Comparison of ENCODE assay signal across 18 cellular contexts in the genomic region with DNA sequence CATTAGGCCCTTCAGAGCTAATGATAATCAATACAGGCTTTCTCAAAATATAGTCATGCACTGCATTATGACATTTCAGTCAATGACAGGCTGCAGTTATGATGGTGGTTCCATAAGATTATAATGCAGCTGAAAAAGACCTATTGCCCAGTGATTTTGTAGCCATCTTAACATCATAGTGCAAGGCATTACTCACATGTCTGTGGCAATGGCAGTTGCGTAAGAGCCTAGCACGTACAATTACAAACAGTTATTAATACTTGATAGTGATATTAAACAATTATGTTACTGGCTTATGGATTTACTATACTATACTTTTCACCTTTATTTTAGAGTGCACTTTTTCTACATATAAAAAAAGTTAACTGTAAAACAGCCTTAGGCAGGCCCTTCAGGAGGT.
DNase-seq lines count a peak whose midpoint lies in the region; TF ChIP-seq lines count a peak whose summit lies in the region.
"Had no signal": no experiment of that assay in that cellular context is flagged by ENCODE, and none has a peak within 500 bp of the region (broad histone marks: within the 10 kb centered on the region; RNA-seq: fewer than 3 reads in every experiment).

No MANE protein-coding gene starts in this region.

- H3K36me3 ChIP-seq in breast epithelium (no peaks in the 10 kb centered on the region), A673 (ENCODE audit: insufficient read depth, low read length, poor library complexity, severe bottlenecking) (no peaks in the 10 kb centered on the region)

- TF ChIP-seq POLR2A in breast epithelium (IDR thresholded peaks at IDR 0.05) = no peak

- H3K9me3 ChIP-seq in breast epithelium (no peaks in the 10 kb centered on the region), A673 (ENCODE audit: low read depth, low read length, poor library complexity, severe bottlenecking) (no peaks in the 10 kb centered on the region)
- H3K9me3 ChIP-seq: A549 had no signal

- CTCF ChIA-PET in MCF 10A (lab: Yijun Ruan, JAX) (no interaction called here), A673 (lab: Charles Lee) (no interaction called here)

- DNase-seq in MCF 10A (ENCODE audit: unreplicated experiment) = peak; percentile 40
- DNase-seq in breast epithelium (ENCODE audit: low spot score in 2 of 2) = no peak
- DNase-seq in amniotic epithelial cell (ENCODE audit: low read depth) = peak; percentile 17
- DNase-seq in foreskin fibroblast = peak; percentile 3 to 42
- no peak for DNase-seq in A673 (ENCODE audit: low spot score)
- DNase-seq in osteocyte (ENCODE audit: extremely low spot score, unreplicated experiment) = no peak
- DNase-seq: 8988T; C1 segment of cervical spinal cord; Calu3; CD4-positive, alpha-beta memory T cell; COR-L47; DMS53; DMS79 treated with DMSO at 0.1 percent for 48 hours; GF-D8; H9; HFFc6 had no signal

- intact Hi-C loops in MCF 10A (cut with micrococcal nuclease) (no loop called here), breast epithelium (cut with DNase I; ENCODE audit: low total_unique reads) (no loop called here), A673 (cut with micrococcal nuclease; ENCODE audit: unreplicated experiment) (no loop called here)

- H3K27ac Mint-ChIP-seq in MCF 10A (ENCODE audit: low read depth, unreplicated experiment) (no peak overlapping the region), osteocyte (ENCODE audit: unreplicated experiment) (no peak overlapping the region)
- H3K27ac Mint-ChIP-seq: CD4-positive, alpha-beta memory T cell; GM23338; H9; HFFc6 had no signal

- POLR2A ChIA-PET in MCF 10A (lab: Yijun Ruan, JAX) = interaction anchor here (0.6 kb wide), 1 partner anchor 745 kb away, joined by 4 read pairs; no protein-coding TSS in a partner anchor
- POLR2A ChIA-PET in A673 (lab: Charles Lee; ENCODE audit: low non-redundant PET) = no interaction called here

- H3K4me3 Mint-ChIP-seq in MCF 10A (ENCODE audit: unreplicated experiment) = no peak overlapping the region
- H3K4me3 Mint-ChIP-seq in osteocyte (ENCODE audit: unreplicated experiment) = no peak overlapping the region
- H3K4me3 Mint-ChIP-seq: CD4-positive, alpha-beta memory T cell; GM23338; H9; HFFc6 had no signal

- H3K4me1 Mint-ChIP-seq in MCF 10A (ENCODE audit: insufficient read depth, unreplicated experiment) (no peaks in the 10 kb centered on the region), osteocyte (ENCODE audit: unreplicated experiment) (no peaks in the 10 kb centered on the region)
- H3K4me1 Mint-ChIP-seq: CD4-positive, alpha-beta memory T cell; GM23338 had no signal

- H3K27me3 Mint-ChIP-seq in MCF 10A (ENCODE audit: insufficient read depth, unreplicated experiment) (no peaks in the 10 kb centered on the region), osteocyte (ENCODE audit: unreplicated experiment) (no peaks in the 10 kb centered on the region)
- H3K27me3 Mint-ChIP-seq: CD4-positive, alpha-beta memory T cell had no signal

- H3K4me3 ChIP-seq in breast epithelium = no peak overlapping the region
- H3K4me3 ChIP-seq in foreskin fibroblast (ENCODE audit: low read depth in 1 of 2, low read length in 2 of 2) = no peak overlapping the region
- H3K4me3 ChIP-seq in A673 (ENCODE audit: low read depth, low read length, poor library complexity, severe bottlenecking) = no peak overlapping the region
- H3K4me3 ChIP-seq: A549, GM23338 had no signal

- BruUV-seq in MCF 10A (replicated peaks; lab: Mats Ljungman, UMichigan) (no TSS peak), A673 (replicated peaks; lab: Mats Ljungman, UMichigan) (no TSS peak)

- no peaks in the 10 kb centered on the region for H3K4me1 ChIP-seq in breast epithelium
- H3K4me1 ChIP-seq in A673 (ENCODE audit: insufficient read depth, low read length, poor library complexity, severe bottlenecking) = no peaks in the 10 kb centered on the region
- H3K4me1 ChIP-seq: A549 had no signal

- H3K9me3 Mint-ChIP-seq in MCF 10A (ENCODE audit: unreplicated experiment) = no peaks in the 10 kb centered on the region
- no peaks in the 10 kb centered on the region for H3K9me3 Mint-ChIP-seq in osteocyte (ENCODE audit: unreplicated experiment)
- H3K9me3 Mint-ChIP-seq: GM23338, H9, HFFc6 had no signal

- H3K27ac ChIP-seq in breast epithelium (no peak overlapping the region), A673 (ENCODE audit: low read depth, low read length, poor library complexity, severe bottlenecking) (no peak overlapping the region)
- H3K27ac ChIP-seq: A549 had no signal

- H3K36me3 Mint-ChIP-seq in MCF 10A (ENCODE audit: insufficient read depth, unreplicated experiment) (no peaks in the 10 kb centered on the region), osteocyte (ENCODE audit: unreplicated experiment) (no peaks in the 10 kb centered on the region)
- H3K36me3 Mint-ChIP-seq: CD4-positive, alpha-beta memory T cell had no signal

- TF ChIP-seq CTCF in MCF 10A (IDR thresholded peaks at IDR 0.05; ENCODE audit: unreplicated experiment) (no peak), breast epithelium (IDR thresholded peaks at IDR 0.05) (no peak), foreskin fibroblast (IDR thresholded peaks at IDR 0.05; ENCODE audit: low read depth, low read length) (no peak), A673 (conservative IDR thresholded peaks at IDR 0.05; ENCODE audit: low read depth, low read length) (no peak), osteocyte (IDR thresholded peaks at IDR 0.05) (no peak)

- H3K27me3 ChIP-seq in breast epithelium (no peaks in the 10 kb centered on the region), A673 (replicated peaks; ENCODE audit: insufficient read depth, low read depth, low read length, poor library complexity) (no peaks in the 10 kb centered on the region)

Comparison
In these comparisons a context has a peak if more than half of its experiments do, and no peak if none do; other contexts are left out.
1. DNase-seq: peak in MCF 10A (single experiment), amniotic epithelial cell (single experiment) and foreskin fibroblast (2 of 2); none in breast epithelium (0 of 2), A673 (single experiment) and osteocyte (single experiment).